In the genomic region with DNA sequence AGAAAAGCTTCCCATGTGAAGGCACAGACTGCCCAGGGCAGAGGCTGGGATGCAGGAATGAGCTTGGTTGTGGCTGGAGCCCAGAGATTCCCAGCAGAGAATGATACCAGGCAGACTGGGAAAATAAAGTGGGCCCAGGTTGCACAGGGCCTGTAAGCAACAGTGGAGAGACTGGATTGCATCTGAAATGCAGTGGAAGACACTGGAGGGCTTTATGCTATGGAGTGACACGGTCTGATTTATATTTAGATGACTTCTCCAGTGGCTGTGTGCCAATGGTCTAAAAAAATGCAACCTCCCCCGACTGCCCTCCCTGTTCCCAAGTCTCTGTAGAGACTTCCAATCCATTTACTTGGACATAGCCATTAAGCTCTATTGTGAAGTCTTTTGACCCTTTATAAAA, we compare ENCODE assay signal across 1 cellular context.
TF ChIP-seq lines count a peak whose summit lies in the region.

No MANE protein-coding gene starts in this region.

TF ChIP-seq in H1, 55 proteins besides CTCF, POLR2A, EP300 and RAD21:
- TF ChIP-seq SP1 (IDR thresholded peaks at IDR 0.05; ENCODE audit: low read depth, low read length), result no peak
- TF ChIP-seq, protein P1, sequence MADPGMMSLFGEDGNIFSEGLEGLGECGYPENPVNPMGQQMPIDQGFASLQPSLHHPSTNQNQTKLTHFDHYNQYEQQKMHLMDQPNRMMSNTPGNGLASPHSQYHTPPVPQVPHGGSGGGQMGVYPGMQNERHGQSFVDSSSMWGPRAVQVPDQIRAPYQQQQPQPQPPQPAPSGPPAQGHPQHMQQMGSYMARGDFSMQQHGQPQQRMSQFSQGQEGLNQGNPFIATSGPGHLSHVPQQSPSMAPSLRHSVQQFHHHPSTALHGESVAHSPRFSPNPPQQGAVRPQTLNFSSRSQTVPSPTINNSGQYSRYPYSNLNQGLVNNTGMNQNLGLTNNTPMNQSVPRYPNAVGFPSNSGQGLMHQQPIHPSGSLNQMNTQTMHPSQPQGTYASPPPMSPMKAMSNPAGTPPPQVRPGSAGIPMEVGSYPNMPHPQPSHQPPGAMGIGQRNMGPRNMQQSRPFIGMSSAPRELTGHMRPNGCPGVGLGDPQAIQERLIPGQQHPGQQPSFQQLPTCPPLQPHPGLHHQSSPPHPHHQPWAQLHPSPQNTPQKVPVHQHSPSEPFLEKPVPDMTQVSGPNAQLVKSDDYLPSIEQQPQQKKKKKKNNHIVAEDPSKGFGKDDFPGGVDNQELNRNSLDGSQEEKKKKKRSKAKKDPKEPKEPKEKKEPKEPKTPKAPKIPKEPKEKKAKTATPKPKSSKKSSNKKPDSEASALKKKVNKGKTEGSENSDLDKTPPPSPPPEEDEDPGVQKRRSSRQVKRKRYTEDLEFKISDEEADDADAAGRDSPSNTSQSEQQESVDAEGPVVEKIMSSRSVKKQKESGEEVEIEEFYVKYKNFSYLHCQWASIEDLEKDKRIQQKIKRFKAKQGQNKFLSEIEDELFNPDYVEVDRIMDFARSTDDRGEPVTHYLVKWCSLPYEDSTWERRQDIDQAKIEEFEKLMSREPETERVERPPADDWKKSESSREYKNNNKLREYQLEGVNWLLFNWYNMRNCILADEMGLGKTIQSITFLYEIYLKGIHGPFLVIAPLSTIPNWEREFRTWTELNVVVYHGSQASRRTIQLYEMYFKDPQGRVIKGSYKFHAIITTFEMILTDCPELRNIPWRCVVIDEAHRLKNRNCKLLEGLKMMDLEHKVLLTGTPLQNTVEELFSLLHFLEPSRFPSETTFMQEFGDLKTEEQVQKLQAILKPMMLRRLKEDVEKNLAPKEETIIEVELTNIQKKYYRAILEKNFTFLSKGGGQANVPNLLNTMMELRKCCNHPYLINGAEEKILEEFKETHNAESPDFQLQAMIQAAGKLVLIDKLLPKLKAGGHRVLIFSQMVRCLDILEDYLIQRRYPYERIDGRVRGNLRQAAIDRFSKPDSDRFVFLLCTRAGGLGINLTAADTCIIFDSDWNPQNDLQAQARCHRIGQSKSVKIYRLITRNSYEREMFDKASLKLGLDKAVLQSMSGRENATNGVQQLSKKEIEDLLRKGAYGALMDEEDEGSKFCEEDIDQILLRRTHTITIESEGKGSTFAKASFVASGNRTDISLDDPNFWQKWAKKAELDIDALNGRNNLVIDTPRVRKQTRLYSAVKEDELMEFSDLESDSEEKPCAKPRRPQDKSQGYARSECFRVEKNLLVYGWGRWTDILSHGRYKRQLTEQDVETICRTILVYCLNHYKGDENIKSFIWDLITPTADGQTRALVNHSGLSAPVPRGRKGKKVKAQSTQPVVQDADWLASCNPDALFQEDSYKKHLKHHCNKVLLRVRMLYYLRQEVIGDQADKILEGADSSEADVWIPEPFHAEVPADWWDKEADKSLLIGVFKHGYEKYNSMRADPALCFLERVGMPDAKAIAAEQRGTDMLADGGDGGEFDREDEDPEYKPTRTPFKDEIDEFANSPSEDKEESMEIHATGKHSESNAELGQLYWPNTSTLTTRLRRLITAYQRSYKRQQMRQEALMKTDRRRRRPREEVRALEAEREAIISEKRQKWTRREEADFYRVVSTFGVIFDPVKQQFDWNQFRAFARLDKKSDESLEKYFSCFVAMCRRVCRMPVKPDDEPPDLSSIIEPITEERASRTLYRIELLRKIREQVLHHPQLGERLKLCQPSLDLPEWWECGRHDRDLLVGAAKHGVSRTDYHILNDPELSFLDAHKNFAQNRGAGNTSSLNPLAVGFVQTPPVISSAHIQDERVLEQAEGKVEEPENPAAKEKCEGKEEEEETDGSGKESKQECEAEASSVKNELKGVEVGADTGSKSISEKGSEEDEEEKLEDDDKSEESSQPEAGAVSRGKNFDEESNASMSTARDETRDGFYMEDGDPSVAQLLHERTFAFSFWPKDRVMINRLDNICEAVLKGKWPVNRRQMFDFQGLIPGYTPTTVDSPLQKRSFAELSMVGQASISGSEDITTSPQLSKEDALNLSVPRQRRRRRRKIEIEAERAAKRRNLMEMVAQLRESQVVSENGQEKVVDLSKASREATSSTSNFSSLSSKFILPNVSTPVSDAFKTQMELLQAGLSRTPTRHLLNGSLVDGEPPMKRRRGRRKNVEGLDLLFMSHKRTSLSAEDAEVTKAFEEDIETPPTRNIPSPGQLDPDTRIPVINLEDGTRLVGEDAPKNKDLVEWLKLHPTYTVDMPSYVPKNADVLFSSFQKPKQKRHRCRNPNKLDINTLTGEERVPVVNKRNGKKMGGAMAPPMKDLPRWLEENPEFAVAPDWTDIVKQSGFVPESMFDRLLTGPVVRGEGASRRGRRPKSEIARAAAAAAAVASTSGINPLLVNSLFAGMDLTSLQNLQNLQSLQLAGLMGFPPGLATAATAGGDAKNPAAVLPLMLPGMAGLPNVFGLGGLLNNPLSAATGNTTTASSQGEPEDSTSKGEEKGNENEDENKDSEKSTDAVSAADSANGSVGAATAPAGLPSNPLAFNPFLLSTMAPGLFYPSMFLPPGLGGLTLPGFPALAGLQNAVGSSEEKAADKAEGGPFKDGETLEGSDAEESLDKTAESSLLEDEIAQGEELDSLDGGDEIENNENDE (IDR thresholded peaks at IDR 0.05; ENCODE audit: insufficient replicate concordance, low read length), result no peak
- no peak for TF ChIP-seq RXRA (IDR thresholded peaks at IDR 0.05; ENCODE audit: insufficient read depth, low read depth, low read length)
- TF ChIP-seq, protein P2, sequence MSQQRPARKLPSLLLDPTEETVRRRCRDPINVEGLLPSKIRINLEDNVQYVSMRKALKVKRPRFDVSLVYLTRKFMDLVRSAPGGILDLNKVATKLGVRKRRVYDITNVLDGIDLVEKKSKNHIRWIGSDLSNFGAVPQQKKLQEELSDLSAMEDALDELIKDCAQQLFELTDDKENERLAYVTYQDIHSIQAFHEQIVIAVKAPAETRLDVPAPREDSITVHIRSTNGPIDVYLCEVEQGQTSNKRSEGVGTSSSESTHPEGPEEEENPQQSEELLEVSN (IDR thresholded peaks at IDR 0.05), result no peak
- TF ChIP-seq KDM4A (IDR thresholded peaks at IDR 0.05; ENCODE audit: low read depth, low read length, severe bottlenecking), result no peak
- no peak for TF ChIP-seq TAF7 (optimal IDR thresholded peaks at IDR 0.05; ENCODE audit: borderline replicate concordance, low read depth, low read length)
- no peak for TF ChIP-seq GTF2F1 (IDR thresholded peaks at IDR 0.05; ENCODE audit: borderline replicate concordance, low read depth, low read length)
- TF ChIP-seq CHD1 (IDR thresholded peaks at IDR 0.05; ENCODE audit: low read depth, low read length), result no peak
- TF ChIP-seq BACH1 (IDR thresholded peaks at IDR 0.05; ENCODE audit: low read length), result no peak
- no peak for TF ChIP-seq HDAC6 (IDR thresholded peaks at IDR 0.05; ENCODE audit: low read depth, low read length)
- TF ChIP-seq CEBPB (IDR thresholded peaks at IDR 0.05; ENCODE audit: low read depth, low read length), result no peak
- TF ChIP-seq SUZ12 (IDR thresholded peaks at IDR 0.05; ENCODE audit: low read length), result no peak
- TF ChIP-seq CTBP2 (IDR thresholded peaks at IDR 0.05; ENCODE audit: borderline replicate concordance, insufficient read depth, insufficient read length, low read length), result no peak
- no peak for TF ChIP-seq ASH2L (IDR thresholded peaks at IDR 0.05; ENCODE audit: low read length)
